In genomic region chr22:38638734-38639133, GRCh38 we compare ENCODE assay signal across 1 cellular context.
TF ChIP-seq lines count a peak whose summit lies in the region.

No MANE protein-coding gene starts in this region.

TF ChIP-seq in K562, 482 proteins besides CTCF, POLR2A, EP300 and RAD21:
- TF ChIP-seq E2F4 (CRISPR knock-in tag; IDR thresholded peaks at IDR 0.05; ENCODE audit: low read depth) (no peak), MEIS2 (IDR thresholded peaks at IDR 0.05; ENCODE audit: partially characterized antibody) (peak; percentile 38), NUFIP1 (IDR thresholded peaks at IDR 0.05; ENCODE audit: partially characterized antibody) (no peak), ELK1 (CRISPR knock-in tag; IDR thresholded peaks at IDR 0.05) (no peak), PBX2 (CRISPR knock-in tag; IDR thresholded peaks at IDR 0.05; ENCODE audit: low read depth) (no peak), PBX2 (tag; conservative IDR thresholded peaks at IDR 0.05; ENCODE audit: low read depth) (0 out of 2 replicates have a peak, but pooled peaks have one; percentile 16), TFAP4 (CRISPR knock-in tag; IDR thresholded peaks at IDR 0.05; ENCODE audit: borderline replicate concordance) (peak; percentile 43; the same call in 1 of the 2 replicates), CBFA2T3 (IDR thresholded peaks at IDR 0.05) (peak; percentile 77), RCOR1 (IDR thresholded peaks at IDR 0.05; ENCODE audit: borderline replicate concordance in 1 of 2, low read depth in 2 of 2, low read length in 2 of 2) (peak in 1 of 2 experiments; percentile 42; a peak in 1 of 4 replicates), SOX6 (IDR thresholded peaks at IDR 0.05) (peak; percentile 63), GTF2E2 (tag; IDR thresholded peaks at IDR 0.05) (no peak), HMBOX1 (IDR thresholded peaks at IDR 0.05) (peak; percentile 40; the same call in 1 of the 2 replicates), KDM1A (IDR thresholded peaks at IDR 0.05) (peak in 1 of 2 experiments; percentile 68; a peak in 1 of 4 replicates), TCF3 (CRISPR knock-in tag; IDR thresholded peaks at IDR 0.05) (peak; percentile 63), DPF2 (IDR thresholded peaks at IDR 0.05) (0 out of 2 replicates have a peak, but pooled peaks have one; percentile 24), TEAD4 (IDR thresholded peaks at IDR 0.05; ENCODE audit: low read length) (peak; percentile 23; the same call in 1 of the 2 replicates), TEAD4 (CRISPR knock-in tag; IDR thresholded peaks at IDR 0.05; ENCODE audit: borderline replicate concordance) (no peak), CBFA2T2 (conservative IDR thresholded peaks at IDR 0.05) (peak; percentile 61), NCOR1 (IDR thresholded peaks at IDR 0.05) (peak; percentile 24; the same call in 1 of the 2 replicates), TAL1 (IDR thresholded peaks at IDR 0.05) (peak; percentile 34; the same call in 1 of the 2 replicates), ZNF354B (CRISPR knock-in tag; IDR thresholded peaks at IDR 0.05) (no peak), ZBTB11 (CRISPR knock-in tag; IDR thresholded peaks at IDR 0.05) (0 out of 6 replicates have a peak, but pooled peaks of 1 of the 3 experiments have one; percentile 41), SPI1 (IDR thresholded peaks at IDR 0.05; ENCODE audit: borderline replicate concordance, low read depth, low read length) (no peak)
